1 cellular context compared by ENCODE assay signal in genomic region chr6:2225422-2226392, GRCh38.
A peak's percentile ranks its signal among the peaks of the same experiment; 100 is the strongest.
TF ChIP-seq lines count a peak whose summit lies in the region.

No MANE protein-coding gene starts in this region.

TF ChIP-seq in HepG2, 621 proteins besides CTCF, POLR2A, EP300 and RAD21 (continued from another document and continues in another):
- peak; percentile 76; the same call in 1 of the 2 replicates for TF ChIP-seq ZNF362 (CRISPR knock-in tag; IDR thresholded peaks at IDR 0.05; ENCODE audit: borderline replicate concordance)
- peak; percentile 80 for TF ChIP-seq ELF1 (CRISPR knock-in tag; IDR thresholded peaks at IDR 0.05)
- TF ChIP-seq TOE1 (CRISPR knock-in tag; IDR thresholded peaks at IDR 0.05) = peak; percentile 52; the same call in 1 of the 2 replicates
- no peak for TF ChIP-seq FIP1L1 (IDR thresholded peaks at IDR 0.05; ENCODE audit: borderline replicate concordance, insufficient read depth, low read depth, low read length)
- no peak for TF ChIP-seq NPAS2 (CRISPR knock-in tag; IDR thresholded peaks at IDR 0.05; ENCODE audit: borderline replicate concordance)
- no peak; the same call in 1 of the 2 replicates for TF ChIP-seq AHR (CRISPR knock-in tag; IDR thresholded peaks at IDR 0.05)
- peak; percentile 87 for TF ChIP-seq THRA (CRISPR knock-in tag; IDR thresholded peaks at IDR 0.05; ENCODE audit: borderline replicate concordance)
- TF ChIP-seq ZNF3 (CRISPR knock-in tag; IDR thresholded peaks at IDR 0.05) = no peak
- peak; percentile 97 for TF ChIP-seq ARID3A (IDR thresholded peaks at IDR 0.05; ENCODE audit: low read depth, low read length)
- TF ChIP-seq IKZF5 (CRISPR knock-in tag; IDR thresholded peaks at IDR 0.05) = peak; percentile 95
- no peak for TF ChIP-seq REXO4 (CRISPR knock-in tag; IDR thresholded peaks at IDR 0.05; ENCODE audit: borderline replicate concordance)
- peak; percentile 91 for TF ChIP-seq MLX (CRISPR knock-in tag; IDR thresholded peaks at IDR 0.05)
- TF ChIP-seq GATAD2A (CRISPR knock-in tag; IDR thresholded peaks at IDR 0.05) = peak; percentile 100
- no peak for TF ChIP-seq ATRX (CRISPR knock-in tag; IDR thresholded peaks at IDR 0.05; ENCODE audit: borderline replicate concordance)
- no peak for TF ChIP-seq ZNF333 (CRISPR knock-in tag; IDR thresholded peaks at IDR 0.05; ENCODE audit: borderline replicate concordance)
- no peak for TF ChIP-seq ZNF720 (CRISPR knock-in tag; IDR thresholded peaks at IDR 0.05)
- TF ChIP-seq RARG (CRISPR knock-in tag; IDR thresholded peaks at IDR 0.05; ENCODE audit: low read depth) = no peak
- TF ChIP-seq ZHX2 (IDR thresholded peaks at IDR 0.05; ENCODE audit: low read depth) = 0 out of 2 replicates have a peak, but pooled peaks have one; percentile 70
- no peak; the same call in 1 of the 2 replicates for TF ChIP-seq ZHX2 (CRISPR knock-in tag; IDR thresholded peaks at IDR 0.05; ENCODE audit: borderline replicate concordance)
- no peak for TF ChIP-seq ZNF230 (CRISPR knock-in tag; IDR thresholded peaks at IDR 0.05)
- TF ChIP-seq MED13 (CRISPR knock-in tag; IDR thresholded peaks at IDR 0.05) = peak; percentile 88; the same call in 1 of the 2 replicates
- no peak for TF ChIP-seq GPBP1L1 (CRISPR knock-in tag; IDR thresholded peaks at IDR 0.05)
- no peak for TF ChIP-seq ZFP41 (CRISPR knock-in tag; IDR thresholded peaks at IDR 0.05; ENCODE audit: borderline replicate concordance)
- TF ChIP-seq STAG1 (CRISPR knock-in tag; IDR thresholded peaks at IDR 0.05) = peak; percentile 22; the same call in 1 of the 2 replicates
- TF ChIP-seq ZNF234 (CRISPR knock-in tag; conservative IDR thresholded peaks at IDR 0.05) = no peak
- TF ChIP-seq DMAP1 (CRISPR knock-in tag; IDR thresholded peaks at IDR 0.05) = peak; percentile 59
- no peak for TF ChIP-seq PHF20 (CRISPR knock-in tag; IDR thresholded peaks at IDR 0.05)
- peak; percentile 73; the same call in 1 of the 2 replicates for TF ChIP-seq ZMAT3 (CRISPR knock-in tag; conservative IDR thresholded peaks at IDR 0.05)
- TF ChIP-seq NR2F2 (IDR thresholded peaks at IDR 0.05; ENCODE audit: borderline replicate concordance, low read depth) = peak; percentile 83
- no peak; the same call in 1 of the 2 replicates for TF ChIP-seq TCF7L2 (IDR thresholded peaks at IDR 0.05; ENCODE audit: low read depth, low read length)
- no peak for TF ChIP-seq RFX1 (IDR thresholded peaks at IDR 0.05)
- TF ChIP-seq ZNF605 (CRISPR knock-in tag; IDR thresholded peaks at IDR 0.05) = peak; percentile 72
- no peak for TF ChIP-seq RAD51 (IDR thresholded peaks at IDR 0.05; ENCODE audit: borderline replicate concordance)
- TF ChIP-seq ARID4A (CRISPR knock-in tag; IDR thresholded peaks at IDR 0.05; ENCODE audit: borderline replicate concordance) = peak; percentile 55; the same call in 1 of the 2 replicates
- peak; percentile 69; the same call in 1 of the 2 replicates for TF ChIP-seq ARNT2 (CRISPR knock-in tag; IDR thresholded peaks at IDR 0.05; ENCODE audit: low read depth)
- no peak for TF ChIP-seq HOXA9 (CRISPR knock-in tag; IDR thresholded peaks at IDR 0.05; ENCODE audit: borderline replicate concordance)
- no peak for TF ChIP-seq WIZ (CRISPR knock-in tag; IDR thresholded peaks at IDR 0.05)
- no peak for TF ChIP-seq MTERF4 (CRISPR knock-in tag; IDR thresholded peaks at IDR 0.05)
- no peak for TF ChIP-seq DMTF1 (CRISPR knock-in tag; IDR thresholded peaks at IDR 0.05)
- peak; percentile 77 for TF ChIP-seq ZNF441 (CRISPR knock-in tag; IDR thresholded peaks at IDR 0.05; ENCODE audit: borderline replicate concordance)
